16 cellular contexts compared by ENCODE assay signal in the genomic region with DNA sequence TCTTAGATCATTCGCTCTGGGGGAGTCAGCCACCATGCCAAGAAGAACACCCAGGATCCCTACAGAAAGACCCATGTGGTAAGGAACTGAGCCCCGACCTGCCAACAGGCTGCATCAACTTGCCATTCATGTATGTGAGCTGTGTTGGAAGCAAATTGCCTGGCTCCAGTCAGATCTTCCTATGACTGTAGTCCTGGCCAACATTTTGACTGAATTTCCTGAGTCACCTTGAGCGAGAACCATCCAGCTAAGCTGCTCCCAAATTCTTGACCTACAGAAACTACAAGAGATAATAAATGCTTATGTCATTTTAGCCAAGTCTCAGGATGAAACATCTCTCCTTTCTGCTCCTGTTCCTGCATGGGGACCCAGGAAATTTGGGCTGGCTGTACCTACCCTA. TPM values are rescaled to one million over a fixed set of nuclear protein-coding genes. Genes with fewer than 3 reads are reported as not detected.
DNase-seq lines count a peak whose midpoint lies in the region; ATAC-seq and TF ChIP-seq lines count a peak whose summit lies in the region.
"Had no signal": no experiment of that assay in that cellular context is flagged by ENCODE, and none has a peak within 500 bp of the region (broad histone marks: within the 10 kb centered on the region; RNA-seq: fewer than 3 reads in every experiment).

No MANE protein-coding gene starts in this region.

- no peak overlapping the region for H3K4me3 Mint-ChIP-seq in chondrocyte (ENCODE audit: unreplicated experiment)
- H3K4me3 Mint-ChIP-seq: B cell; CD4-positive, alpha-beta T cell; HFFc6 had no signal

- DNase-seq in AG10803 (ENCODE audit: low read depth) (peak; percentile 16), MG63 (peak; percentile 57), cerebellum (ENCODE audit: low spot score) (peak; percentile 27), fibroblast of the aortic adventitia (ENCODE audit: low read depth) (peak; percentile 63), chondrocyte (ENCODE audit: low spot score) (no peak)
- DNase-seq: 8988T; Calu3; CD4-positive, alpha-beta T cell; DMS 273 treated with DMSO at 0.1 percent for 48 hours; GOT3; HCEC 1CT; HFFc6; IMR-90 had no signal

- TF ChIP-seq CTCF in AG10803 (conservative IDR thresholded peaks at IDR 0.05; ENCODE audit: low read length) (no peak), fibroblast of the aortic adventitia (IDR thresholded peaks at IDR 0.05; ENCODE audit: insufficient read depth, low read length) (no peak), chondrocyte (IDR thresholded peaks at IDR 0.05) (no peak)

- no peak for ATAC-seq in HG03439 (IDR thresholded peaks at IDR 0.05; ENCODE audit: unreplicated experiment)
- ATAC-seq in HG03159 (IDR thresholded peaks at IDR 0.05; ENCODE audit: unreplicated experiment), result no peak

- no peaks in the 10 kb centered on the region for H3K27me3 Mint-ChIP-seq in chondrocyte (ENCODE audit: low read depth)
- H3K27me3 Mint-ChIP-seq: B cell; CD4-positive, alpha-beta T cell had no signal

- H3K36me3 ChIP-seq in MG63, result no peaks in the 10 kb centered on the region

- no peaks in the 10 kb centered on the region for H3K36me3 Mint-ChIP-seq in chondrocyte (ENCODE audit: low read depth)

- H3K9me3 ChIP-seq in MG63, result no peaks in the 10 kb centered on the region

- H3K27me3 ChIP-seq in MG63, result no peaks in the 10 kb centered on the region

- H3K27ac Mint-ChIP-seq in chondrocyte (ENCODE audit: unreplicated experiment), result no peak overlapping the region
- H3K27ac Mint-ChIP-seq: B cell; CD4-positive, alpha-beta T cell; HFFc6 had no signal

- H3K4me3 ChIP-seq in AG10803 (ENCODE audit: low read length), result no peak overlapping the region
- no peak overlapping the region for H3K4me3 ChIP-seq in MG63
- no peak overlapping the region for H3K4me3 ChIP-seq in fibroblast of the aortic adventitia (ENCODE audit: low read depth, low read length)

- H3K9me3 Mint-ChIP-seq in chondrocyte (ENCODE audit: low read depth), result no peaks in the 10 kb centered on the region
- H3K9me3 Mint-ChIP-seq: CD4-positive, alpha-beta T cell; HFFc6 had no signal

- peaks cover 6% of the 10 kb centered on the region for H3K4me1 Mint-ChIP-seq in chondrocyte (ENCODE audit: low read depth)
- H3K4me1 Mint-ChIP-seq: B cell had no signal

RNA-seq across cellular contexts. Expression of a gene that starts 40.0 kb away (rescaled TPM):
- total RNA-seq in MG63 (2014; rRNA removed; shearing (Covaris generic); ENCODE audit: low replicate concordance), result 13.3 and 26.6 TPM in 2 replicates
- total RNA-seq in cerebellum (24.2 TPM), fibroblast of the aortic adventitia (ENCODE audit: low replicate concordance) (44.1 and 60.5 TPM in 2 replicates), chondrocyte (17.1 to 34.5 TPM (median 18.6 TPM) in 3 replicates)
